ENCODE assay signal across 2 cellular contexts in the genomic region with DNA sequence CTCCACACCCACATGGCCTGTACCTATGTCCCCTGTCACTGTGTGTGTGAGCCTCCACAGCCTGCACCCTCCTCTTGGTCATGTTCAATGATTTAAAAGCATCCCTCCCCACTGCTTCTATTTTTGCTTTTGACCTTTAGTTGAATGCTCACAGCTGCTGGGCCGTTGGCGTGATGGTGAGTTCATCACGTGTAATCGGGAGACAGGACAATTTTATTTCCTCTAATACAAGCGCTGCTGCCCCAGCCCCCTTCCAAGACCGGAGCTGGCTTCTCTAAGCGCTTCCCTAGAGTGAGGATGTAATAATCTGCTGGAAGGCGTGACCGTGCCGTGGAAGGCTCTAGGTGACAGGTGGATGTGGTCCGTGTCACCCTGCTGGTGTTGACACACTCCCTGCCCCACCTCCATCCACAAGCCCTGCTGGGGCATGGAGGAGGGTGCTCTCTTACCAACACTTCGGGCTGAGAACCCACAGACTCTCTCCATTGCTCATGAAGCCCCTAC.
TF ChIP-seq lines count a peak whose summit lies in the region.

No MANE protein-coding gene starts in this region.

TF ChIP-seq in SK-N-SH, 30 proteins besides CTCF, POLR2A, EP300 and RAD21:
- TF ChIP-seq SIN3A (IDR thresholded peaks at IDR 0.05; ENCODE audit: borderline replicate concordance, low read depth, low read length) (no peak), CHD2 (IDR thresholded peaks at IDR 0.05; ENCODE audit: low read length, partially characterized antibody) (no peak), GATA2 (CRISPR knock-in tag; IDR thresholded peaks at IDR 0.05) (no peak), GABPA (IDR thresholded peaks at IDR 0.05; ENCODE audit: low read depth) (no peak), ZBTB33 (IDR thresholded peaks at IDR 0.05; ENCODE audit: borderline replicate concordance, low read depth) (no peak), ELF1 (IDR thresholded peaks at IDR 0.05) (no peak), MEF2A (IDR thresholded peaks at IDR 0.05; ENCODE audit: borderline replicate concordance, low read depth) (no peak), FOXM1 (IDR thresholded peaks at IDR 0.05; ENCODE audit: low read depth) (no peak), RCOR1 (IDR thresholded peaks at IDR 0.05; ENCODE audit: low read length) (no peak)
- TF ChIP-seq, protein P1, sequence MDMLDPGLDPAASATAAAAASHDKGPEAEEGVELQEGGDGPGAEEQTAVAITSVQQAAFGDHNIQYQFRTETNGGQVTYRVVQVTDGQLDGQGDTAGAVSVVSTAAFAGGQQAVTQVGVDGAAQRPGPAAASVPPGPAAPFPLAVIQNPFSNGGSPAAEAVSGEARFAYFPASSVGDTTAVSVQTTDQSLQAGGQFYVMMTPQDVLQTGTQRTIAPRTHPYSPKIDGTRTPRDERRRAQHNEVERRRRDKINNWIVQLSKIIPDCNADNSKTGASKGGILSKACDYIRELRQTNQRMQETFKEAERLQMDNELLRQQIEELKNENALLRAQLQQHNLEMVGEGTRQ (IDR thresholded peaks at IDR 0.05; ENCODE audit: borderline replicate concordance, low read depth, low read length), result no peak
- TF ChIP-seq, protein P2, sequence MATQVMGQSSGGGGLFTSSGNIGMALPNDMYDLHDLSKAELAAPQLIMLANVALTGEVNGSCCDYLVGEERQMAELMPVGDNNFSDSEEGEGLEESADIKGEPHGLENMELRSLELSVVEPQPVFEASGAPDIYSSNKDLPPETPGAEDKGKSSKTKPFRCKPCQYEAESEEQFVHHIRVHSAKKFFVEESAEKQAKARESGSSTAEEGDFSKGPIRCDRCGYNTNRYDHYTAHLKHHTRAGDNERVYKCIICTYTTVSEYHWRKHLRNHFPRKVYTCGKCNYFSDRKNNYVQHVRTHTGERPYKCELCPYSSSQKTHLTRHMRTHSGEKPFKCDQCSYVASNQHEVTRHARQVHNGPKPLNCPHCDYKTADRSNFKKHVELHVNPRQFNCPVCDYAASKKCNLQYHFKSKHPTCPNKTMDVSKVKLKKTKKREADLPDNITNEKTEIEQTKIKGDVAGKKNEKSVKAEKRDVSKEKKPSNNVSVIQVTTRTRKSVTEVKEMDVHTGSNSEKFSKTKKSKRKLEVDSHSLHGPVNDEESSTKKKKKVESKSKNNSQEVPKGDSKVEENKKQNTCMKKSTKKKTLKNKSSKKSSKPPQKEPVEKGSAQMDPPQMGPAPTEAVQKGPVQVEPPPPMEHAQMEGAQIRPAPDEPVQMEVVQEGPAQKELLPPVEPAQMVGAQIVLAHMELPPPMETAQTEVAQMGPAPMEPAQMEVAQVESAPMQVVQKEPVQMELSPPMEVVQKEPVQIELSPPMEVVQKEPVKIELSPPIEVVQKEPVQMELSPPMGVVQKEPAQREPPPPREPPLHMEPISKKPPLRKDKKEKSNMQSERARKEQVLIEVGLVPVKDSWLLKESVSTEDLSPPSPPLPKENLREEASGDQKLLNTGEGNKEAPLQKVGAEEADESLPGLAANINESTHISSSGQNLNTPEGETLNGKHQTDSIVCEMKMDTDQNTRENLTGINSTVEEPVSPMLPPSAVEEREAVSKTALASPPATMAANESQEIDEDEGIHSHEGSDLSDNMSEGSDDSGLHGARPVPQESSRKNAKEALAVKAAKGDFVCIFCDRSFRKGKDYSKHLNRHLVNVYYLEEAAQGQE (IDR thresholded peaks at IDR 0.05; ENCODE audit: low read depth, low read length), result no peak

TF ChIP-seq in SK-N-SH treated with all-trans-retinoic acid at 6 μM for 48 hours, 23 proteins besides CTCF, POLR2A, EP300 and RAD21 (continued from another document):
- no peak for TF ChIP-seq TOX (CRISPR knock-in tag; IDR thresholded peaks at IDR 0.05; ENCODE audit: borderline replicate concordance)
- TF ChIP-seq ISL1 (CRISPR knock-in tag; IDR thresholded peaks at IDR 0.05), result no peak
- TF ChIP-seq ZFP3 (CRISPR knock-in tag; IDR thresholded peaks at IDR 0.05), result no peak
- TF ChIP-seq POU6F1 (CRISPR knock-in tag; IDR thresholded peaks at IDR 0.05; ENCODE audit: borderline replicate concordance, low read depth), result no peak
- no peak for TF ChIP-seq OSR1 (CRISPR knock-in tag; IDR thresholded peaks at IDR 0.05)
- no peak for TF ChIP-seq BACH2 (CRISPR knock-in tag; IDR thresholded peaks at IDR 0.05; ENCODE audit: borderline replicate concordance)
- no peak for TF ChIP-seq TSHZ2 (CRISPR knock-in tag; IDR thresholded peaks at IDR 0.05)
- TF ChIP-seq, protein P3, sequence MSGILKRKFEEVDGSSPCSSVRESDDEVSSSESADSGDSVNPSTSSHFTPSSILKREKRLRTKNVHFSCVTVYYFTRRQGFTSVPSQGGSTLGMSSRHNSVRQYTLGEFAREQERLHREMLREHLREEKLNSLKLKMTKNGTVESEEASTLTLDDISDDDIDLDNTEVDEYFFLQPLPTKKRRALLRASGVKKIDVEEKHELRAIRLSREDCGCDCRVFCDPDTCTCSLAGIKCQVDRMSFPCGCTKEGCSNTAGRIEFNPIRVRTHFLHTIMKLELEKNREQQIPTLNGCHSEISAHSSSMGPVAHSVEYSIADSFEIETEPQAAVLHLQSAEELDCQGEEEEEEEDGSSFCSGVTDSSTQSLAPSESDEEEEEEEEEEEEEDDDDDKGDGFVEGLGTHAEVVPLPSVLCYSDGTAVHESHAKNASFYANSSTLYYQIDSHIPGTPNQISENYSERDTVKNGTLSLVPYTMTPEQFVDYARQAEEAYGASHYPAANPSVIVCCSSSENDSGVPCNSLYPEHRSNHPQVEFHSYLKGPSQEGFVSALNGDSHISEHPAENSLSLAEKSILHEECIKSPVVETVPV (CRISPR knock-in tag; IDR thresholded peaks at IDR 0.05), result no peak
- no peak for TF ChIP-seq ZNF70 (CRISPR knock-in tag; IDR thresholded peaks at IDR 0.05)
- TF ChIP-seq ESRRG (CRISPR knock-in tag; IDR thresholded peaks at IDR 0.05), result no peak
- no peak for TF ChIP-seq TCF4 (CRISPR knock-in tag; IDR thresholded peaks at IDR 0.05; ENCODE audit: borderline replicate concordance)
- no peak for TF ChIP-seq ZC3H10 (CRISPR knock-in tag; IDR thresholded peaks at IDR 0.05)
- no peak for TF ChIP-seq ZFP30 (CRISPR knock-in tag; IDR thresholded peaks at IDR 0.05)
- no peak for TF ChIP-seq ARNTL (CRISPR knock-in tag; IDR thresholded peaks at IDR 0.05; ENCODE audit: borderline replicate concordance, low read depth)
